ENCODE assay signal across 8 cellular contexts in the genomic region with DNA sequence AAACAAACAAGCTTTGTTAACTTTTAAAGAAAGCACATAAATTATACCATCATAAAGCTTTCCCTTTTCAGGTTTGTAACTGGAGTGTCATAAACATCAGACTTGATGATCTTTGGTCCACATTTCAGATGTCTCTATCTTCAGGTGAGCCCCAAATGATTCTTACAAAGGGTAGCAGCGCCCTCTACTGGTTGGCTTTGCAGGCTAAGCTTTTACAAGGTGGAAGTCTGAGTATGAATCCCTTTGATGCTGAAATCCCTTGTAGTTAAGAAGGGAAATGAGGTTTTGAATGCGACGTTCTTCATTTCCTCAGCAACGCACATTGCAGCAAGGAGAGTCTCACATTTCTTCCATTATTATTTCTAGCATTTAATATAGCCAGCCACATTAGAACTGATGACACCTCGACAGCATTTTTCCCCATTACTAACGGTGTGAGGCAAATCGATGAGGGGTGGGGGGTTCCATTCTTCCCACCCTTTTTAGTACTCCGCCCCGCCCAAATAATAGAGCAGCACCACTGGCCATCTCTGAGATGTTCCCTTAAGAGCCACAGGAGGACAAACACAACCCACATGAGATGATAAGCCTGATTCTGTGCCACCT.
DNase-seq lines count a peak whose midpoint lies in the region; ATAC-seq lines count a peak whose summit lies in the region.

No MANE protein-coding gene starts in this region.

- no peak overlapping the region for H3K27ac ChIP-seq in CD4-positive, CD25-positive, alpha-beta regulatory T cell (ENCODE audit: insufficient read depth, low read length, poor library complexity, severe bottlenecking)

- peaks cover 9% of the 10 kb centered on the region for H3K27me3 Mint-ChIP-seq in CD4-positive, CD25-positive, alpha-beta regulatory T cell
- H3K27me3 Mint-ChIP-seq in memory B cell, result peaks cover 7% of the 10 kb centered on the region

- no peaks in the 10 kb centered on the region for H3K27me3 ChIP-seq in CD4-positive, CD25-positive, alpha-beta regulatory T cell (ENCODE audit: control insufficient read depth, insufficient read depth, low read length)

- H3K4me1 Mint-ChIP-seq in CD4-positive, CD25-positive, alpha-beta regulatory T cell, result peaks cover 0 to 2% (median 0%) of the 10 kb centered on the region in 4 donors
- no peaks in the 10 kb centered on the region for H3K4me1 Mint-ChIP-seq in memory B cell

- no peaks in the 10 kb centered on the region for H3K9me3 ChIP-seq in CD4-positive, CD25-positive, alpha-beta regulatory T cell (ENCODE audit: control insufficient read depth in 2 of 2, low read length in 2 of 2)

- no peaks in the 10 kb centered on the region for H3K36me3 Mint-ChIP-seq in CD4-positive, CD25-positive, alpha-beta regulatory T cell
- no peaks in the 10 kb centered on the region for H3K36me3 Mint-ChIP-seq in memory B cell

- no peak overlapping the region for H3K4me3 ChIP-seq in CD4-positive, CD25-positive, alpha-beta regulatory T cell (ENCODE audit: low read depth, low read length)

- ATAC-seq in CD4-positive, CD25-positive, alpha-beta regulatory T cell (ENCODE audit: low read depth in 2 of 2), result no peak
- peak; percentile 93 for ATAC-seq in HG03432 (IDR thresholded peaks at IDR 0.05; ENCODE audit: unreplicated experiment)
- ATAC-seq in memory B cell (ENCODE audit: low read depth), result peak; percentile 41

- DNase-seq in CD4-positive, CD25-positive, alpha-beta regulatory T cell, result peak; percentile 12 to 73 (median 31)
- DNase-seq in GM19238 (ENCODE audit: insufficient read length, low spot score) (peak; percentile 5), NCI-H446 treated with DMSO at 0.1 percent for 48 hours (lab: John Stamatoyannopoulos, UW) (peak; percentile 36), dedifferentiated amniotic fluid mesenchymal stem cell (ENCODE audit: extremely low spot score) (peak; percentile 82), memory B cell (ENCODE audit: low spot score in 2 of 2) (peak; percentile 52 to 54)
- peak; percentile 85 for DNase-seq in activated CD4-positive, alpha-beta T cell treated with anti-CD3 and anti-CD28 coated beads for 48 hours
- peak; percentile 34 to 40 for DNase-seq in stimulated activated CD8-positive, alpha-beta memory T cell treated with anti-CD3 and anti-CD28 coated beads, Interleukin-4, amount 100 ng/mL, for 1 hour (ENCODE audit: low read depth in 2 of 2, low spot score in 1 of 2)

- no peaks in the 10 kb centered on the region for H3K4me1 ChIP-seq in CD4-positive, CD25-positive, alpha-beta regulatory T cell (ENCODE audit: control insufficient read depth, insufficient read depth, low read length, poor library complexity, severe bottlenecking)

- H3K36me3 ChIP-seq in CD4-positive, CD25-positive, alpha-beta regulatory T cell (ENCODE audit: control insufficient read depth, insufficient read depth, low read length), result no peaks in the 10 kb centered on the region

- no peak overlapping the region for H3K4me3 Mint-ChIP-seq in CD4-positive, CD25-positive, alpha-beta regulatory T cell
- H3K4me3 Mint-ChIP-seq in memory B cell, result no peak overlapping the region

- H3K27ac Mint-ChIP-seq in CD4-positive, CD25-positive, alpha-beta regulatory T cell, result no peak overlapping the region
- no peak overlapping the region for H3K27ac Mint-ChIP-seq in memory B cell

- peaks cover 0 to 9% (median 2%) of the 10 kb centered on the region in 7 donors for H3K9me3 Mint-ChIP-seq in CD4-positive, CD25-positive, alpha-beta regulatory T cell
- H3K9me3 Mint-ChIP-seq in memory B cell, result peaks cover 2% of the 10 kb centered on the region

Comparison
In these comparisons a context has a peak if more than half of its experiments do, and no peak if none do; other contexts are left out.
1. ATAC-seq: peak in HG03432 (single experiment) and memory B cell (single experiment); none in CD4-positive, CD25-positive, alpha-beta regulatory T cell (0 of 2).
2. DNase-seq: peak in every context shown above with its lines; median percentile 85 in activated CD4-positive, alpha-beta T cell treated with anti-CD3 and anti-CD28 coated beads for 48 hours; 82 in dedifferentiated amniotic fluid mesenchymal stem cell; 53 in memory B cell; 37 in stimulated activated CD8-positive, alpha-beta memory T cell treated with anti-CD3 and anti-CD28 coated beads, Interleukin-4, amount 100 ng/mL, for 1 hour; 36 in NCI-H446 treated with DMSO at 0.1 percent for 48 hours; 31 in CD4-positive, CD25-positive, alpha-beta regulatory T cell; 5 in GM19238.